In the genomic region with DNA sequence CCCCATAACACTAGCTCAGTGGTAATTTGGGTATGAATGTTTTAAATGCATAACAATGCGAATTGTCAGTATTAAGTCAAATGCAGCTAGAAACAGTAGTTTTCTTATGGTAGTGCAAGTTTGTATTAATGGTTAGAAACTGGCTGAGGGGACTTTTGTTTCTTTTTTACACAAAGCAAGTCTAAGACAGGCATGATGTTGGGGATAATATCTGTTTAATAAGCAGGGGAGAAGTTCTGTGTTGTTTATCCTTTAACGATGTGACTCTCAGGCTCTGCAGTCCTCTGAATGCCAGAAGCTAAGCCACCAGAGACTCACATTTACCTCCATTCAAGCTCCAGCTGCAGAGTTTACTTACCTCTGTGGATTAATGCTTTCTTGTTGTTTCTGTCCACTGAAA, we compare ENCODE assay signal across 7 cellular contexts.
"Had no signal": no experiment of that assay in that cellular context is flagged by ENCODE, and none has a peak within 500 bp of the region (broad histone marks: within the 10 kb centered on the region; RNA-seq: fewer than 3 reads in every experiment).

No MANE protein-coding gene starts in this region.

- H3K27ac ChIP-seq: GM23248 had no signal

- H3K4me3 ChIP-seq: GM23248 had no signal

- H2AFZ ChIP-seq: GM23248 had no signal

- DNase-seq: GM23248, GOT3, H7, H9, HFFc6 had no signal

- H3K4me3 Mint-ChIP-seq: H9, HFFc6 had no signal

- H3K9me3 Mint-ChIP-seq: H9 had no signal

- ATAC-seq: HCT116 had no signal

- H3K27ac Mint-ChIP-seq: HFFc6 had no signal

- H3K9ac ChIP-seq: GM23248 had no signal

- FAIRE-seq: H54 had no signal
